Comparison of ENCODE assay signal across 16 cellular contexts in the genomic region with DNA sequence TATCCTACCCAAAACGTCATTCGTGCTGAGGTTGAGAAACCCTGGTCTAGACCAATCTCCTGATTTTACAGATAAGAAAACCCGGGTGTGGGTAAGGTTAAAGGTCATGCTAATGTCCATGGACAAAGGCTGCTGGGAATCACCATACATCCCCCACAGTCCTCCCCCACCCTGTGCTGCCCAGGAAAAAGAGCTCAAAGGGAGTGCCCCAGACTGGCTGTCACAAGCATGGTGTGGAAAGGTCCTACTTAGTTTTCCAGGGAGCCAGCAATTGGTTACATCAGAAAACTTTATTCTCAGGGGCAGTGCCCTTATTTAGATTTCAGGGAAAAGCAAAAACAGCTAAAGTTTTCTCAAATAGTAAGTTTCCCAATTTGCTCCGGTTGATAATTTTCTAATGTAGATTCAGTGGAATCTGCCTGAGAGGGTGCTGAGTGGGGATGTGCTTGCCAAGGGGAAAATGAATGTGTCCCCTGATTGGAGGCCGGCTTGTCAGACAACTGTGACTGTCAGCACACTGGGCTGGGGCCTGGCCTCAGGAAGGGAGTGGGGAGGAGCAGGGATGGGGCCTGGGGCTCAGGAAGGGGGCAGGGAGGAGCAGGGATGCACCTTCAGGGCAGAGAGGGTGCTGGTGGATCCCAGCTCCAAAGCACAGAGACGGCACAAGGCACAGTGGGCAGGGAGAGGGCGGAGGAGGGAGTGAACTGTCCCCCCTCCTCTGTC.
DNase-seq lines count a peak whose midpoint lies in the region; ATAC-seq and TF ChIP-seq lines count a peak whose summit lies in the region.
"Had no signal": no experiment of that assay in that cellular context is flagged by ENCODE, and none has a peak within 500 bp of the region (broad histone marks: within the 10 kb centered on the region; RNA-seq: fewer than 3 reads in every experiment).

No MANE protein-coding gene starts in this region.

- in situ Hi-C loops in Panc1 (cut with HindIII; ENCODE audit: low pct_unique_long_range_greater_than_20kb, low sequenced_read_pairs) = no loop called here

- BruUV-seq in Panc1 (replicated peaks; lab: Mats Ljungman, UMichigan) = no TSS peak

- H3K36me3 ChIP-seq in Panc1 (ENCODE audit: control insufficient read depth, insufficient read depth, low read length) = no peaks in the 10 kb centered on the region

- intact Hi-C loops in Panc1 (cut with micrococcal nuclease; ENCODE audit: unreplicated experiment) (no loop called here), sciatic nerve (cut with DNase I) (no loop called here)

- 0 out of 2 replicates have a peak, but pooled peaks have one; percentile 24 for ATAC-seq in Panc1
- ATAC-seq in sciatic nerve = no peak
- ATAC-seq: GM12878 had no signal

- TF ChIP-seq CTCF in Panc1 (IDR thresholded peaks at IDR 0.05) = no peak
- no peak for TF ChIP-seq CTCF in neural crest cell (conservative IDR thresholded peaks at IDR 0.05)
- TF ChIP-seq CTCF in type B pancreatic cell (conservative IDR thresholded peaks at IDR 0.05) = no peak

- H3K4me3 ChIP-seq in Panc1 (ENCODE audit: low read depth in 2 of 2, low read length in 2 of 2) = no peak overlapping the region
- H3K4me3 ChIP-seq: GM12878 had no signal

- H3K36me3 Mint-ChIP-seq in neural crest cell (ENCODE audit: low read depth) = no peaks in the 10 kb centered on the region
- no peaks in the 10 kb centered on the region for H3K36me3 Mint-ChIP-seq in type B pancreatic cell

- no peaks in the 10 kb centered on the region for H3K4me1 ChIP-seq in Panc1 (ENCODE audit: control insufficient read depth, insufficient read depth, low read length)

- DNase-seq in NCI-H82 (lab: John Stamatoyannopoulos, UW) (peak; percentile 8), NCI-H82 treated with DMSO at 0.1 percent for 48 hours (lab: John Stamatoyannopoulos, UW; ENCODE audit: unreplicated experiment) (no peak), Panc1 (ENCODE audit: low read depth, low spot score) (no peak), neural crest cell (ENCODE audit: low read depth, low spot score) (no peak), type B pancreatic cell (ENCODE audit: extremely low spot score, unreplicated experiment) (no peak), hepatic stellate cell (ENCODE audit: low spot score) (no peak), putamen (ENCODE audit: low spot score) (no peak), sciatic nerve (ENCODE audit: low spot score) (no peak)
- DNase-seq: ACHN; CD4-positive, alpha-beta T cell; DMS79; HCEC 1CT; HFFc6 had no signal

- H3K4me3 Mint-ChIP-seq in neural crest cell (no peak overlapping the region), type B pancreatic cell (no peak overlapping the region)
- H3K4me3 Mint-ChIP-seq: B cell; CD4-positive, alpha-beta T cell; HFFc6 had no signal

- CTCF ChIA-PET in Panc1 (lab: Charles Lee) = no interaction called here

- POLR2A ChIA-PET in Panc1 (lab: Charles Lee) = no interaction called here

- H3K4me1 Mint-ChIP-seq in neural crest cell (peaks cover 33% of the 10 kb centered on the region), type B pancreatic cell (ENCODE audit: unreplicated experiment) (peaks cover 47% of the 10 kb centered on the region)
- H3K4me1 Mint-ChIP-seq: B cell had no signal

- peaks cover 23% of the 10 kb centered on the region for H3K27me3 ChIP-seq in Panc1 (ENCODE audit: control insufficient read depth, insufficient read depth, low read length)

- H3K9me3 Mint-ChIP-seq in neural crest cell (no peaks in the 10 kb centered on the region), type B pancreatic cell (no peaks in the 10 kb centered on the region)
- H3K9me3 Mint-ChIP-seq: CD4-positive, alpha-beta T cell; HFFc6 had no signal

- H3K27me3 Mint-ChIP-seq in neural crest cell (ENCODE audit: low read depth) (no peaks in the 10 kb centered on the region), type B pancreatic cell (peaks cover 19% of the 10 kb centered on the region)

- H3K27ac Mint-ChIP-seq in neural crest cell (ENCODE audit: unreplicated experiment) (peak overlapping the region; percentile 36), type B pancreatic cell (peak overlapping the region; percentile 41)
- H3K27ac Mint-ChIP-seq: B cell; CD4-positive, alpha-beta T cell; HFFc6 had no signal

- no peaks in the 10 kb centered on the region for H3K9me3 ChIP-seq in Panc1 (ENCODE audit: control insufficient read depth, insufficient read depth, low read depth, low read length)

- H3K27ac ChIP-seq in Panc1 (ENCODE audit: low read length) = no peak overlapping the region
- H3K27ac ChIP-seq: 22Rv1 had no signal
